ENCODE assay signal across 10 cellular contexts in genomic region chr2:28981016-28981441, GRCh38. TPM values are rescaled to one million over a fixed set of nuclear protein-coding genes. Genes with fewer than 3 reads are reported as not detected.
DNase-seq lines count a peak whose midpoint lies in the region; ATAC-seq and TF ChIP-seq lines count a peak whose summit lies in the region.
"Had no signal": no experiment of that assay in that cellular context is flagged by ENCODE, and none has a peak within 500 bp of the region (broad histone marks: within the 10 kb centered on the region; RNA-seq: fewer than 3 reads in every experiment).

TSS of gene TOGARAM2 (plus strand) at chr2:28981298. CDS start at chr2:28994835, 13,537 bp downstream.

- no peak within 1 kb of the TSS for H3K27ac Mint-ChIP-seq in activated CD8-positive, alpha-beta memory T cell treated with anti-CD3 and anti-CD28 coated beads, Interleukin-2, amount 10 ng/mL, durations not matched to agents 7 days and 5 days

- H3K27me3 Mint-ChIP-seq in activated CD8-positive, alpha-beta memory T cell treated with anti-CD3 and anti-CD28 coated beads, Interleukin-2, amount 10 ng/mL, durations not matched to agents 7 days and 5 days: no peaks in the 10 kb centered on the region
- H3K27me3 Mint-ChIP-seq: naive thymus-derived CD4-positive, alpha-beta T cell had no signal

- ATAC-seq in activated CD8-positive, alpha-beta memory T cell treated with anti-CD3 and anti-CD28 coated beads, Interleukin-2, amount 10 ng/mL, durations not matched to agents 7 days and 5 days: no peak
- ATAC-seq in lower lobe of right lung (peak; percentile 83 to 86), HG03521 (IDR thresholded peaks at IDR 0.05; ENCODE audit: unreplicated experiment) (no peak)
- ATAC-seq: naive thymus-derived CD4-positive, alpha-beta T cell had no signal

- H3K4me3 ChIP-seq in choroid plexus epithelial cell (ENCODE audit: low read depth, low read length) (no peak within 1 kb of the TSS), lower lobe of right lung (no peak within 1 kb of the TSS), tibial nerve (no peak within 1 kb of the TSS)

- H3K36me3 Mint-ChIP-seq in activated CD8-positive, alpha-beta memory T cell treated with anti-CD3 and anti-CD28 coated beads, Interleukin-2, amount 10 ng/mL, durations not matched to agents 7 days and 5 days: no peaks in the 10 kb centered on the region
- H3K36me3 Mint-ChIP-seq: naive thymus-derived CD4-positive, alpha-beta T cell had no signal

- no peaks in the 10 kb centered on the region for H3K9me3 Mint-ChIP-seq in activated CD8-positive, alpha-beta memory T cell treated with anti-CD3 and anti-CD28 coated beads, Interleukin-2, amount 10 ng/mL, durations not matched to agents 7 days and 5 days (ENCODE audit: low read depth)

- in situ Hi-C loops in KBM-7 (cut with MboI; ENCODE audit: low pct_unique_long_range_greater_than_20kb, low sequenced_read_pairs): no loop called here

- TF ChIP-seq CTCF in choroid plexus epithelial cell (conservative IDR thresholded peaks at IDR 0.05; ENCODE audit: low read depth, low read length) (no peak), lower lobe of right lung (IDR thresholded peaks at IDR 0.05) (no peak), tibial nerve (IDR thresholded peaks at IDR 0.05) (no peak)

- peak within 1 kb of the TSS; percentile 77 for H3K27ac ChIP-seq in lower lobe of right lung
- peak within 1 kb of the TSS in 3 of 4 donors; percentile 21 to 83 (median 68) for H3K27ac ChIP-seq in tibial nerve

- DNase-seq in activated CD8-positive, alpha-beta memory T cell treated with anti-CD3 and anti-CD28 coated beads, Interleukin-2, amount 10 ng/mL, durations not matched to agents 7 days and 5 days: no peak
- DNase-seq in activated CD8-positive, alpha-beta memory T cell treated with anti-CD3 and anti-CD28 coated beads, Interleukin-2, amount 50 U/mL, for 48 hours: no peak
- DNase-seq in choroid plexus epithelial cell (ENCODE audit: low read depth) (peak; percentile 79), lower lobe of right lung (peak; percentile 62), tibial nerve (ENCODE audit: low spot score in 2 of 2) (no peak), KBM-7 (no peak)
- no peak for DNase-seq in stimulated activated CD4-positive, alpha-beta T cell treated with anti-CD3 and anti-CD28 coated beads, Interleukin-4, amount 100 ng/mL, for 1 hour
- DNase-seq: naive thymus-derived CD4-positive, alpha-beta T cell had no signal

- H3K36me3 ChIP-seq in lower lobe of right lung (no peaks in the 10 kb centered on the region), tibial nerve (no peaks in the 10 kb centered on the region)

- H3K4me1 Mint-ChIP-seq in activated CD8-positive, alpha-beta memory T cell treated with anti-CD3 and anti-CD28 coated beads, Interleukin-2, amount 10 ng/mL, durations not matched to agents 7 days and 5 days: peaks cover 2% of the 10 kb centered on the region
- H3K4me1 Mint-ChIP-seq: naive thymus-derived CD4-positive, alpha-beta T cell had no signal

- intact Hi-C loops in lower lobe of right lung (cut with DNase I): no loop called here

- peaks cover 16% of the 10 kb centered on the region for H3K4me1 ChIP-seq in lower lobe of right lung
- H3K4me1 ChIP-seq in tibial nerve: peaks cover 0 to 30% (median 8%) of the 10 kb centered on the region in 4 donors

- no peak within 1 kb of the TSS for H3K4me3 Mint-ChIP-seq in activated CD8-positive, alpha-beta memory T cell treated with anti-CD3 and anti-CD28 coated beads, Interleukin-2, amount 10 ng/mL, durations not matched to agents 7 days and 5 days
- H3K4me3 Mint-ChIP-seq: naive thymus-derived CD4-positive, alpha-beta T cell had no signal

- 25 to 30% methylated on average over 8 to 10 of the region's 10 CpGs for WGBS in tibial nerve, 2 donors

- TF ChIP-seq POLR2A in tibial nerve (IDR thresholded peaks at IDR 0.05): no peak

- no peak for TF ChIP-seq EP300 in tibial nerve (IDR thresholded peaks at IDR 0.05)

- CTCF ChIA-PET in activated CD8-positive, alpha-beta memory T cell treated with anti-CD3 and anti-CD28 coated beads, Interleukin-2, amount 10 ng/mL, durations not matched to agents 7 days and 5 days (lab: Charles Lee): interaction anchor here (1.1 to 1.4 kb wide), 2 partner anchors 16 to 31 kb away, joined by 3 to 5 read pairs; no protein-coding TSS in a partner anchor

- H3K9me3 ChIP-seq in lower lobe of right lung: no peaks in the 10 kb centered on the region
- no peaks in the 10 kb centered on the region for H3K9me3 ChIP-seq in tibial nerve

- no peaks in the 10 kb centered on the region for H3K27me3 ChIP-seq in lower lobe of right lung (ENCODE audit: low read depth)
- H3K27me3 ChIP-seq in tibial nerve: no peaks in the 10 kb centered on the region

RNA-seq across cellular contexts. Expression of gene TOGARAM2, which starts in this region (rescaled TPM):
- total RNA-seq in activated CD8-positive, alpha-beta memory T cell treated with anti-CD3 and anti-CD28 coated beads, Interleukin-2, amount 10 ng/mL, durations not matched to agents 7 days and 5 days: 10 to 100 TPM; 15.0 to 23.9 TPM
- 15.4 TPM for total RNA-seq in lower lobe of right lung
- total RNA-seq in tibial nerve: 10 to 100 TPM in 3 of 4 donors, 1 to 10 TPM in 1; 6.0 to 35.0 (median 19.5) TPM
- total RNA-seq: endothelial cell of umbilical vein had no signal

Comparison
In these comparisons a context has a peak if more than half of its experiments do, and no peak if none do; other contexts are left out.
1. ATAC-seq: peak in lower lobe of right lung (2 of 2); none in activated CD8-positive, alpha-beta memory T cell treated with anti-CD3 and anti-CD28 coated beads, Interleukin-2, amount 10 ng/mL, durations not matched to agents 7 days and 5 days (single experiment) and HG03521 (single experiment).
2. DNase-seq: peak in choroid plexus epithelial cell (single experiment) and lower lobe of right lung (single experiment); none in activated CD8-positive, alpha-beta memory T cell treated with anti-CD3 and anti-CD28 coated beads, Interleukin-2, amount 10 ng/mL, durations not matched to agents 7 days and 5 days (single experiment), activated CD8-positive, alpha-beta memory T cell treated with anti-CD3 and anti-CD28 coated beads, Interleukin-2, amount 50 U/mL, for 48 hours (single experiment), tibial nerve (0 of 2), KBM-7 (single experiment) and stimulated activated CD4-positive, alpha-beta T cell treated with anti-CD3 and anti-CD28 coated beads, Interleukin-4, amount 100 ng/mL, for 1 hour (single experiment).